8 cellular contexts compared by ENCODE assay signal in genomic region chr19:10096615-10096963, GRCh38. TPM values are rescaled to one million over a fixed set of nuclear protein-coding genes. Genes with fewer than 3 reads are reported as not detected.
A peak's percentile ranks its signal among the peaks of the same experiment; 100 is the strongest.
DNase-seq lines count a peak whose midpoint lies in the region; TF ChIP-seq lines count a peak whose summit lies in the region.

No MANE protein-coding gene starts in this region.

- H3K36me3 ChIP-seq in Loucy (ENCODE audit: insufficient read depth, low read length) (no peaks in the 10 kb centered on the region), neuronal stem cell (replicated peaks in 1 of 2; ENCODE audit: control insufficient read depth in 2 of 2, insufficient read depth in 2 of 2, low read length in 2 of 2) (no peaks in the 10 kb centered on the region)
- H3K36me3 ChIP-seq in effector memory CD4-positive, alpha-beta T cell (ENCODE audit: control insufficient read depth, insufficient read depth, low read length), result peaks cover 16% of the 10 kb centered on the region

- H3K18ac ChIP-seq in neuronal stem cell (ENCODE audit: low read length), result peak overlapping the region; percentile 99

- H3K9ac ChIP-seq in Loucy (ENCODE audit: low read depth, low read length, poor library complexity, severe bottlenecking) (peak overlapping the region; percentile 74), neuronal stem cell (ENCODE audit: low read depth, low read length, poor library complexity) (peak overlapping the region; percentile 89)

- no peaks in the 10 kb centered on the region for H3K79me1 ChIP-seq in neuronal stem cell (ENCODE audit: low read depth, low read length)

- peak overlapping the region; percentile 97 for H2BK15ac ChIP-seq in neuronal stem cell (ENCODE audit: low read length)

- TF ChIP-seq CTCF in Loucy (conservative IDR thresholded peaks at IDR 0.05; ENCODE audit: low read length), result no peak

- WGBS in neuronal stem cell (ENCODE audit: extremely low coverage in 2 of 2, insufficient read length in 2 of 2, insufficient replicate concordance in 1 of 2), 2 donors, result no CpG with 5 or more reads among the region's 26 CpGs

- H3K4me3 ChIP-seq in Loucy (ENCODE audit: low read length, poor library complexity, severe bottlenecking), result peak overlapping the region; percentile 65
- H3K4me3 ChIP-seq in effector memory CD4-positive, alpha-beta T cell (ENCODE audit: insufficient read depth, low read depth, low read length, poor library complexity, severe bottlenecking), result peak overlapping the region; percentile 16
- peak overlapping the region; percentile 39 to 76 for H3K4me3 ChIP-seq in neuronal stem cell (ENCODE audit: low read length in 2 of 2)

- H3K9me2 ChIP-seq in Loucy (replicated peaks; ENCODE audit: low read depth, low read length), result no peaks in the 10 kb centered on the region

- peak overlapping the region; percentile 47 for H3K27ac ChIP-seq in effector memory CD4-positive, alpha-beta T cell (ENCODE audit: insufficient read depth, low read length, poor library complexity, severe bottlenecking)
- H3K27ac ChIP-seq in neuronal stem cell (replicated peaks; ENCODE audit: low read length), result no peak overlapping the region

- no peak overlapping the region for H3K4ac ChIP-seq in neuronal stem cell (ENCODE audit: low read length)

- H4K20me1 ChIP-seq in Loucy (ENCODE audit: insufficient read depth, low read length, poor library complexity, severe bottlenecking), result no peaks in the 10 kb centered on the region

- peak overlapping the region; percentile 68 for H3K4me2 ChIP-seq in Loucy (ENCODE audit: low read depth, low read length, poor library complexity, severe bottlenecking)
- H3K4me2 ChIP-seq in neuronal stem cell (ENCODE audit: insufficient read depth, low read length, poor library complexity, severe bottlenecking), result peak overlapping the region; percentile 68

- peak; percentile 60 for DNase-seq in COLO668 (lab: John Stamatoyannopoulos, UW; ENCODE audit: unreplicated experiment)
- no peak for DNase-seq in effector memory CD4-positive, alpha-beta T cell
- DNase-seq in neuronal stem cell (ENCODE audit: low spot score), result no peak
- DNase-seq in SHP77 treated with DMSO at 0.1 percent for 48 hours (lab: John Stamatoyannopoulos, UW), result no peak
- DNase-seq in activated CD8-positive, alpha-beta memory T cell treated with anti-CD3 and anti-CD28 coated beads for 24 hours, result no peak
- DNase-seq in Ammon's horn (ENCODE audit: low spot score), result no peak
- DNase-seq in effector CD8-positive, alpha-beta T cell (lab: John Stamatoyannopoulos, UW), result no peak

- H2BK12ac ChIP-seq in neuronal stem cell (ENCODE audit: low read length), result no peak overlapping the region

- H2BK120ac ChIP-seq in neuronal stem cell (ENCODE audit: low read depth, low read length), result no peak overlapping the region

- peak overlapping the region; percentile 89 for H4K91ac ChIP-seq in neuronal stem cell (ENCODE audit: low read depth, low read length, poor library complexity)

- peak overlapping the region; percentile 98 for H3K14ac ChIP-seq in neuronal stem cell (ENCODE audit: low read length)

- no peak overlapping the region for H2AK5ac ChIP-seq in neuronal stem cell (ENCODE audit: low read depth, low read length)

- H3K9me3 ChIP-seq in Loucy (ENCODE audit: insufficient read depth, low read depth, low read length) (no peaks in the 10 kb centered on the region), neuronal stem cell (replicated peaks in 1 of 2; ENCODE audit: control insufficient read depth in 2 of 2, insufficient read depth in 1 of 2, low read depth in 1 of 2, low read length in 2 of 2) (peaks cover 5 to 7% of the 10 kb centered on the region in 2 donors)
- no peaks in the 10 kb centered on the region for H3K9me3 ChIP-seq in effector memory CD4-positive, alpha-beta T cell (ENCODE audit: control insufficient read depth, low read length)

- H4K8ac ChIP-seq in neuronal stem cell (ENCODE audit: low read depth, low read length), result peak overlapping the region; percentile 100

- peak overlapping the region; percentile 60; the same call in 1 of the 2 replicates for H2AFZ ChIP-seq in Loucy (ENCODE audit: low read length)
- H2AFZ ChIP-seq in neuronal stem cell (ENCODE audit: low read length), result peak overlapping the region; percentile 94

- H3K27me3 ChIP-seq in Loucy (ENCODE audit: insufficient read depth, low read length, poor library complexity, severe bottlenecking), result no peaks in the 10 kb centered on the region
- H3K27me3 ChIP-seq in effector memory CD4-positive, alpha-beta T cell (replicated peaks; ENCODE audit: control insufficient read depth, insufficient read depth, low read length, poor library complexity, severe bottlenecking), result no peaks in the 10 kb centered on the region
- peaks cover 0 to 25% (median 0%) of the 10 kb centered on the region in 3 experiments for H3K27me3 ChIP-seq in neuronal stem cell (ENCODE audit: control insufficient read depth in 3 of 3, insufficient read depth in 3 of 3, low read depth in 1 of 3, low read length in 3 of 3)

- H3K23ac ChIP-seq in neuronal stem cell (ENCODE audit: low read depth, low read length, poor library complexity), result peak overlapping the region; percentile 97

- H2BK5ac ChIP-seq in neuronal stem cell (ENCODE audit: low read length), result no peak overlapping the region

- no peaks in the 10 kb centered on the region for H3K79me2 ChIP-seq in Loucy (ENCODE audit: insufficient read depth, low read length)

- H3K4me1 ChIP-seq in Loucy (ENCODE audit: insufficient read depth, low read length, poor library complexity, severe bottlenecking), result no peaks in the 10 kb centered on the region
- peaks cover 7% of the 10 kb centered on the region for H3K4me1 ChIP-seq in effector memory CD4-positive, alpha-beta T cell (ENCODE audit: control insufficient read depth, insufficient read depth, low read length, poor library complexity, severe bottlenecking)
- peaks cover 0 to 3% of the 10 kb centered on the region in 2 donors for H3K4me1 ChIP-seq in neuronal stem cell (ENCODE audit: control insufficient read depth in 2 of 2, insufficient read depth in 1 of 2, low read depth in 1 of 2, low read length in 2 of 2)

- H3F3A ChIP-seq in Loucy (ENCODE audit: low read depth), result no peaks in the 10 kb centered on the region; the same call in 1 of the 2 replicates

RNA-seq across cellular contexts. Expression of gene ANGPTL6, which starts 5.9 kb away (rescaled TPM):
- polyA plus RNA-seq in neuronal stem cell (2013, experiment 1 of 2), result not detected
- polyA plus RNA-seq in neuronal stem cell (2013, experiment 2 of 2), result not detected

RNA-seq across cellular contexts. Expression of gene PPAN, which starts 9.6 kb away (rescaled TPM):
- polyA plus RNA-seq in neuronal stem cell (2013, experiment 1 of 2), result 16.9 TPM
- polyA plus RNA-seq in neuronal stem cell (2013, experiment 2 of 2), result 18.4 TPM

RNA-seq across cellular contexts. Expression of gene SHFL, which starts 10.5 kb away (rescaled TPM):
- polyA plus RNA-seq in neuronal stem cell (2013, experiment 1 of 2), result 0.77 TPM
- polyA plus RNA-seq in neuronal stem cell (2013, experiment 2 of 2), result 0.71 TPM

RNA-seq across cellular contexts. Expression of gene P2RY11, which starts 14.9 kb away (rescaled TPM):
- polyA plus RNA-seq in neuronal stem cell (2013, experiment 1 of 2), result 4.2 TPM
- polyA plus RNA-seq in neuronal stem cell (2013, experiment 2 of 2), result 3.9 TPM

RNA-seq across cellular contexts. Expression of gene EIF3G, which starts 23.1 kb away (rescaled TPM):
- polyA plus RNA-seq in neuronal stem cell (2013, experiment 1 of 2), result 165 TPM
- 159 TPM for polyA plus RNA-seq in neuronal stem cell (2013, experiment 2 of 2)
